In genomic region chr4:64533637-64534036, GRCh38 we compare ENCODE assay signal across 14 cellular contexts.
"Had no signal": no experiment of that assay in that cellular context is flagged by ENCODE, and none has a peak within 500 bp of the region (broad histone marks: within the 10 kb centered on the region; RNA-seq: fewer than 3 reads in every experiment).

No MANE protein-coding gene starts in this region.

- H3K4me1 ChIP-seq: colonic mucosa, esophagus muscularis mucosa, foreskin keratinocyte, gastroesophageal sphincter, left lung, lower lobe of right lung had no signal

- H3K27ac ChIP-seq: colonic mucosa, esophagus muscularis mucosa, foreskin keratinocyte, gastroesophageal sphincter, left lung, lower lobe of right lung had no signal

- H3K9me3 ChIP-seq: colonic mucosa, esophagus muscularis mucosa, gastroesophageal sphincter, heart right ventricle, left lung, lower lobe of right lung, mucosa of descending colon had no signal

- H3K36me3 ChIP-seq: colonic mucosa, esophagus muscularis mucosa, gastroesophageal sphincter, heart right ventricle, left lung, lower lobe of right lung had no signal

- DNase-seq: cerebellar nuclear complex; colonic mucosa; cortex of kidney; effector CD8-positive, alpha-beta T cell; foreskin keratinocyte; heart right ventricle; hippocampal formation; left lung; lower lobe of right lung; mesenchymal stem cell; mucosa of descending colon; naive B cell had no signal

- ATAC-seq: foreskin keratinocyte, gastroesophageal sphincter, left lung, lower lobe of right lung, mucosa of descending colon had no signal

- H3K4me3 ChIP-seq: colonic mucosa, esophagus muscularis mucosa, gastroesophageal sphincter, heart right ventricle, left lung, lower lobe of right lung, mucosa of descending colon had no signal

- H3K27me3 ChIP-seq: colonic mucosa, foreskin keratinocyte, gastroesophageal sphincter, heart right ventricle, left lung had no signal
